In the genomic region with DNA sequence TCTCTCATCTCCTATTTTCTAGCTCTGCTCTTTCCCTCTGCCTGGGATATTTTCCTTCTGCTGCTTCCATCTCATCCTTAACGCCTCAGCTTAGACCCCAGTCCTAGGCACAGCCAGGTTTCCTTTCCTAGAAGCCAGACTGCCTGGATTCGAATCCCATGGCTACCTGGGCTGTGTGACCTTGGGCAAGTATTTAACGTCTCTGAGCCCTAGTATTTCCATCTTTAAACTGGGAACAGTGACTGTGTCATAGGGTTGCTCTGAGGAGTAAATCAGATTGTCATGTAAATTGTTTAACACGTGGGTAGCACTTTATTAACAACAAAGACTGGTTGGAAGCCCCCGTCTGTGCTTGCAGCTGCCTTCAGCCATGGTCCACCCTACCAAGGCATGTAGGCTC, we compare ENCODE assay signal across 1 cellular context.
TF ChIP-seq lines count a peak whose summit lies in the region.

No MANE protein-coding gene starts in this region.

TF ChIP-seq in K562, 482 proteins besides CTCF, POLR2A, EP300 and RAD21:
- TF ChIP-seq, protein P1, sequence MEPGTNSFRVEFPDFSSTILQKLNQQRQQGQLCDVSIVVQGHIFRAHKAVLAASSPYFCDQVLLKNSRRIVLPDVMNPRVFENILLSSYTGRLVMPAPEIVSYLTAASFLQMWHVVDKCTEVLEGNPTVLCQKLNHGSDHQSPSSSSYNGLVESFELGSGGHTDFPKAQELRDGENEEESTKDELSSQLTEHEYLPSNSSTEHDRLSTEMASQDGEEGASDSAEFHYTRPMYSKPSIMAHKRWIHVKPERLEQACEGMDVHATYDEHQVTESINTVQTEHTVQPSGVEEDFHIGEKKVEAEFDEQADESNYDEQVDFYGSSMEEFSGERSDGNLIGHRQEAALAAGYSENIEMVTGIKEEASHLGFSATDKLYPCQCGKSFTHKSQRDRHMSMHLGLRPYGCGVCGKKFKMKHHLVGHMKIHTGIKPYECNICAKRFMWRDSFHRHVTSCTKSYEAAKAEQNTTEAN (CRISPR knock-in tag; IDR thresholded peaks at IDR 0.05): no peak
- TF ChIP-seq ZNF41 (CRISPR knock-in tag; conservative IDR thresholded peaks at IDR 0.05): no peak
- TF ChIP-seq KDM1A (IDR thresholded peaks at IDR 0.05): peak in 1 of 2 experiments; percentile 60; a peak in 3 of 4 replicates
- TF ChIP-seq NFXL1 (CRISPR knock-in tag; IDR thresholded peaks at IDR 0.05): no peak
- peak; percentile 42 for TF ChIP-seq ZFP36 (IDR thresholded peaks at IDR 0.05; ENCODE audit: low read depth, low read length, partially characterized antibody)
- TF ChIP-seq ESRRA (IDR thresholded peaks at IDR 0.05; ENCODE audit: borderline replicate concordance, low read depth): no peak
- peak; percentile 50 for TF ChIP-seq RBM25 (IDR thresholded peaks at IDR 0.05; ENCODE audit: low read depth, low read length, severe bottlenecking)
- no peak for TF ChIP-seq SAFB2 (IDR thresholded peaks at IDR 0.05; ENCODE audit: borderline replicate concordance, low read depth, low read length, severe bottlenecking)
- peak; percentile 95 for TF ChIP-seq BRD9 (IDR thresholded peaks at IDR 0.05; ENCODE audit: low read depth, partially characterized antibody)
- no peak for TF ChIP-seq COPS2 (conservative IDR thresholded peaks at IDR 0.05)
- TF ChIP-seq BCOR (IDR thresholded peaks at IDR 0.05): peak; percentile 80
